Comparison of ENCODE assay signal across 9 cellular contexts in genomic region chr12:57592551-57593165, GRCh38. TPM values are rescaled to one million over a fixed set of nuclear protein-coding genes. Genes with fewer than 3 reads are reported as not detected.
A peak's percentile ranks its signal among the peaks of the same experiment; 100 is the strongest.
DNase-seq lines count a peak whose midpoint lies in the region; FAIRE-seq and TF ChIP-seq lines count a peak whose summit lies in the region.
"Had no signal": no experiment of that assay in that cellular context is flagged by ENCODE, and none has a peak within 500 bp of the region (broad histone marks: within the 10 kb centered on the region; RNA-seq: fewer than 3 reads in every experiment).

No MANE protein-coding gene starts in this region.

- H3K27ac ChIP-seq in endodermal cell (ENCODE audit: low read depth, low read length): no peak overlapping the region
- H3K27ac ChIP-seq in smooth muscle cell (ENCODE audit: low read depth): no peak overlapping the region

- 76 to 82% methylated on average over 1 to 2 of the region's 2 CpGs for WGBS in endodermal cell (ENCODE audit: insufficient coverage in 1 of 2, insufficient read length in 1 of 2), 2 experiments
- 82% methylated on average over 2 of the region's 2 CpGs for WGBS in smooth muscle cell (ENCODE audit: low lambda C conversion rate)

- H3K27me3 ChIP-seq in endodermal cell (ENCODE audit: control insufficient read depth, insufficient read depth, low read length, poor library complexity, severe bottlenecking) (peaks cover 17% of the 10 kb centered on the region), smooth muscle cell (ENCODE audit: low read depth) (peaks cover 9% of the 10 kb centered on the region)

- peak overlapping the region; percentile 96 for H3K4me2 ChIP-seq in smooth muscle cell

- H3K9me3 ChIP-seq in endodermal cell (ENCODE audit: control insufficient read depth, low read length) (no peaks in the 10 kb centered on the region), smooth muscle cell (replicated peaks; ENCODE audit: low read depth) (no peaks in the 10 kb centered on the region)

- H4K20me1 ChIP-seq in smooth muscle cell (ENCODE audit: low read depth): peaks cover 22% of the 10 kb centered on the region

- peaks cover 28% of the 10 kb centered on the region for H3K4me1 Mint-ChIP-seq in activated T-cell treated with anti-CD3 and anti-CD28 coated beads, Interleukin-2, amount 50 U/mL, for 24 hours (ENCODE audit: low read depth)
- H3K4me1 Mint-ChIP-seq in endodermal cell: peaks cover 27% of the 10 kb centered on the region

- H3K27me3 Mint-ChIP-seq in activated T-cell treated with anti-CD3 and anti-CD28 coated beads, Interleukin-2, amount 50 U/mL, for 24 hours: no peaks in the 10 kb centered on the region
- H3K27me3 Mint-ChIP-seq in endodermal cell (ENCODE audit: insufficient read depth): peaks cover 3% of the 10 kb centered on the region

- TF ChIP-seq CTCF in endodermal cell (conservative IDR thresholded peaks at IDR 0.05) (no peak), smooth muscle cell (IDR thresholded peaks at IDR 0.05; ENCODE audit: borderline replicate concordance, insufficient read depth, poor library complexity, severe bottlenecking) (no peak)

- H3K79me2 ChIP-seq in smooth muscle cell (ENCODE audit: low read depth): peaks cover 8% of the 10 kb centered on the region

- H3K36me3 Mint-ChIP-seq in activated T-cell treated with anti-CD3 and anti-CD28 coated beads, Interleukin-2, amount 50 U/mL, for 24 hours (ENCODE audit: low read depth): peaks cover 40% of the 10 kb centered on the region
- H3K36me3 Mint-ChIP-seq in endodermal cell (ENCODE audit: low read depth): peaks cover 31% of the 10 kb centered on the region

- H3K9ac ChIP-seq in endodermal cell (ENCODE audit: extremely low read depth, low read length, poor library complexity, severe bottlenecking): no peak overlapping the region
- H3K9ac ChIP-seq in smooth muscle cell (ENCODE audit: low read depth): no peak overlapping the region

- H2AFZ ChIP-seq in smooth muscle cell (ENCODE audit: low read depth): no peak overlapping the region

- H3K27ac Mint-ChIP-seq in activated T-cell treated with anti-CD3 and anti-CD28 coated beads, Interleukin-2, amount 50 U/mL, for 24 hours: no peak overlapping the region
- no peak overlapping the region for H3K27ac Mint-ChIP-seq in endodermal cell

- peak overlapping the region; percentile 87 for H3K4me3 Mint-ChIP-seq in activated T-cell treated with anti-CD3 and anti-CD28 coated beads, Interleukin-2, amount 50 U/mL, for 24 hours
- peak overlapping the region; percentile 84 for H3K4me3 Mint-ChIP-seq in endodermal cell

- peak overlapping the region; percentile 97 for H3K4me3 ChIP-seq in endodermal cell (ENCODE audit: low read length)
- H3K4me3 ChIP-seq in smooth muscle cell: peak overlapping the region; percentile 88

- no peak for FAIRE-seq in RCC 7860 (lab: Jason Lieb, UNC)

- no peaks in the 10 kb centered on the region for H3F3A ChIP-seq in smooth muscle cell (ENCODE audit: low read depth)

- H3K4me1 ChIP-seq in endodermal cell (ENCODE audit: control insufficient read depth, insufficient read depth, low read length): peaks cover 6% of the 10 kb centered on the region
- peaks cover 11% of the 10 kb centered on the region for H3K4me1 ChIP-seq in smooth muscle cell (ENCODE audit: low read depth)

- no peak for DNase-seq in activated T-cell treated with anti-CD3 and anti-CD28 coated beads, Interleukin-2, amount 50 U/mL, for 24 hours
- DNase-seq in activated T-cell treated with anti-CD3 and anti-CD28 coated beads for 4 hours: no peak
- DNase-seq in RKO (ENCODE audit: low spot score): peak; percentile 38
- peak; percentile 36 for DNase-seq in endodermal cell
- DNase-seq in smooth muscle cell (lab: John Stamatoyannopoulos, UW; ENCODE audit: unreplicated experiment): no peak
- no peak for DNase-seq in islet precursor cell
- no peak for DNase-seq in NOMO-1 (lab: John Stamatoyannopoulos, UW; ENCODE audit: unreplicated experiment in 2 of 2)
- no peak for DNase-seq in RCC 7860 (ENCODE audit: low spot score)
- DNase-seq: activated CD4-positive, alpha-beta T cell treated with anti-CD3 and anti-CD28 coated beads for 4 hours had no signal

- no peaks in the 10 kb centered on the region for H3K9me3 Mint-ChIP-seq in activated T-cell treated with anti-CD3 and anti-CD28 coated beads, Interleukin-2, amount 50 U/mL, for 24 hours
- no peaks in the 10 kb centered on the region for H3K9me3 Mint-ChIP-seq in endodermal cell

- H3K36me3 ChIP-seq in endodermal cell (ENCODE audit: control insufficient read depth, insufficient read depth, low read length) (peaks cover 30% of the 10 kb centered on the region), smooth muscle cell (ENCODE audit: low read depth) (no peaks in the 10 kb centered on the region)

RNA-seq across cellular contexts. Expression of gene PIP4K2C, which starts 1.7 kb away (rescaled TPM):
- total RNA-seq in endodermal cell: 10 to 100 TPM; 40.9 to 45.5 TPM
- 20.1 TPM for polyA plus RNA-seq in endodermal cell (2013, experiment 1 of 2)
- polyA plus RNA-seq in endodermal cell (2013, experiment 2 of 2): 19.4 TPM
- total RNA-seq in smooth muscle cell: 39.5 and 53.8 TPM in 2 replicates
- 33.3 and 41.1 TPM in 2 replicates for polyA plus RNA-seq in smooth muscle cell

RNA-seq across cellular contexts. Expression of gene DTX3, which starts 12.0 kb away (rescaled TPM):
- total RNA-seq in endodermal cell (10 to 100 TPM; 59.6 to 62.6 TPM), smooth muscle cell (28.9 and 29.4 TPM in 2 replicates)
- polyA plus RNA-seq in endodermal cell (2013, experiment 1 of 2): 103 TPM
- 88.7 TPM for polyA plus RNA-seq in endodermal cell (2013, experiment 2 of 2)
- polyA plus RNA-seq in smooth muscle cell: 43.0 and 48.2 TPM in 2 replicates

RNA-seq across cellular contexts. Expression of gene ARHGEF25, which starts 18.6 kb away (rescaled TPM):
- total RNA-seq in endodermal cell (10 to 100 TPM; 12.7 to 20.1 TPM), smooth muscle cell (13.9 and 18.5 TPM in 2 replicates)
- polyA plus RNA-seq in endodermal cell (2013, experiment 1 of 2): 45.1 TPM
- 39.1 TPM for polyA plus RNA-seq in endodermal cell (2013, experiment 2 of 2)
- 1.5 and 3.8 TPM in 2 replicates for polyA plus RNA-seq in smooth muscle cell

RNA-seq across cellular contexts. Expression of gene B4GALNT1, which starts 40.3 kb away (rescaled TPM):
- under 1 TPM; 0.49 to 0.66 TPM for total RNA-seq in endodermal cell
- 5.2 TPM for polyA plus RNA-seq in endodermal cell (2013, experiment 1 of 2)
- 5.2 TPM for polyA plus RNA-seq in endodermal cell (2013, experiment 2 of 2)
- 1.7 and 1.8 TPM in 2 replicates for total RNA-seq in smooth muscle cell
- polyA plus RNA-seq in smooth muscle cell: 2.1 and 5.6 TPM in 2 replicates

RNA-seq across cellular contexts. Expression of gene KIF5A, which starts 42.8 kb away (rescaled TPM):
- 1 to 10 TPM; 2.3 to 4.5 TPM for total RNA-seq in endodermal cell
- 17.2 TPM for polyA plus RNA-seq in endodermal cell (2013, experiment 1 of 2)
- polyA plus RNA-seq in endodermal cell (2013, experiment 2 of 2): 14.5 TPM
- total RNA-seq in smooth muscle cell: 2.2 and 2.8 TPM in 2 replicates
- 0.34 and 0.53 TPM in 2 replicates for polyA plus RNA-seq in smooth muscle cell

Comparison
In these comparisons a context has a peak if more than half of its experiments do, and no peak if none do; other contexts are left out.
1. DNase-seq: peak in RKO (single experiment) and endodermal cell (single experiment); none in activated T-cell treated with anti-CD3 and anti-CD28 coated beads, Interleukin-2, amount 50 U/mL, for 24 hours (single experiment), activated T-cell treated with anti-CD3 and anti-CD28 coated beads for 4 hours (single experiment), smooth muscle cell (single experiment), islet precursor cell (single experiment), NOMO-1 (0 of 2) and RCC 7860 (single experiment).